Comparison of ENCODE assay signal across 9 cellular contexts in the genomic region with DNA sequence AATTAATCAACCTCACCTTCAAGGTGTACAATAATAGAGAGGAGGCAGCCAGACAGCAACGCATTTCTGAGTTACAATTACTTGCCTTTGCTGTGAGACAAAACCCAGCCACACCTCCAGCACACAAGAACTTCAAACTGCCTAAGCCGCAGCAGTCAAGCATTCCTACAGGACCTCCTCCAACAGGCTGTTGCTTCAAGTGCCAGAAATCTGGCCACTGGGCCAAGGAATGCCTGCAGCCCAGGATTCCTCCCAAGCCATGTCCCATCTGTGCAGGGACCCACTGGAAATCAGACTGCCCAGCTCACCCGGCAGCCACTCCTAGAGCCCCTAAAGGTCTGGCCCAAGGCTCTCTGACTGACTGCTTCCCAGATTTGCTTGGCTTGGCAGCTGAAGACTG. TPM values are rescaled to one million over a fixed set of nuclear protein-coding genes. Genes with fewer than 3 reads are reported as not detected.
"Had no signal": no experiment of that assay in that cellular context is flagged by ENCODE, and none has a peak within 500 bp of the region (broad histone marks: within the 10 kb centered on the region; RNA-seq: fewer than 3 reads in every experiment).

No MANE protein-coding gene starts in this region.

RNA-seq across cellular contexts. Expression of gene RPEL1, which starts 38.0 kb away (rescaled TPM):
- total RNA-seq: activated B cell treated with CpG ODN at 0.5 μM for 24 hours; activated CD4-positive, alpha-beta T cell treated with anti-CD3 and anti-CD28 coated beads, Interleukin-2, amount 10 ng/mL, durations not matched to agents 24 days and 14 days; activated CD8-positive, alpha-beta memory T cell treated with anti-CD3 and anti-CD28 coated beads, Interleukin-2, amount 10 ng/mL, durations not matched to agents 7 days and 5 days; activated T-helper 1 cell treated with anti-CD3 and anti-CD28 coated beads, Interleukin-12 subunit alpha, Interleukin-12 subunit beta, Interleukin-2, Interleukin-4 antibody, amounts not matched to agents 30 ng/mL and 10 ng/mL and 1 ng/mL, durations not matched to agents 14 hours and 24 hours and 36 hours; ascending aorta; cardiac septum; OCI-LY7; Right ventricle myocardium inferior; T-cell had no signal
